In genomic region chr3:71875461-71875947, GRCh38 we compare ENCODE assay signal across 8 cellular contexts.
DNase-seq lines count a peak whose midpoint lies in the region; ATAC-seq and TF ChIP-seq lines count a peak whose summit lies in the region.

No MANE protein-coding gene starts in this region.

- H3K4me3 Mint-ChIP-seq in activated naive CD4-positive, alpha-beta T cell treated with anti-CD3 and anti-CD28 coated beads, Interleukin-2, amount 50 U/mL, for 24 hours = peak overlapping the region; percentile 40
- no peak overlapping the region for H3K4me3 Mint-ChIP-seq in glutamatergic neuron (ENCODE audit: unreplicated experiment)

- H3K4me1 Mint-ChIP-seq in activated naive CD4-positive, alpha-beta T cell treated with anti-CD3 and anti-CD28 coated beads, Interleukin-2, amount 50 U/mL, for 24 hours = peaks cover 20% of the 10 kb centered on the region
- peaks cover 2% of the 10 kb centered on the region for H3K4me1 Mint-ChIP-seq in glutamatergic neuron (ENCODE audit: low read depth, unreplicated experiment)

- peak; percentile 96 for TF ChIP-seq CTCF in GM12864 (IDR thresholded peaks at IDR 0.05; ENCODE audit: low read depth, low read length, missing control alignments)
- TF ChIP-seq CTCF in glutamatergic neuron (IDR thresholded peaks at IDR 0.05; ENCODE audit: partially characterized antibody, unreplicated experiment) = peak; percentile 71

- no peaks in the 10 kb centered on the region for H3K27me3 ChIP-seq in H7 (ENCODE audit: control insufficient read depth, insufficient read depth, low read length)

- no peak overlapping the region for H3K27ac Mint-ChIP-seq in activated naive CD4-positive, alpha-beta T cell treated with anti-CD3 and anti-CD28 coated beads, Interleukin-2, amount 50 U/mL, for 24 hours
- no peak overlapping the region for H3K27ac Mint-ChIP-seq in glutamatergic neuron (ENCODE audit: unreplicated experiment)

- H3K36me3 Mint-ChIP-seq in activated naive CD4-positive, alpha-beta T cell treated with anti-CD3 and anti-CD28 coated beads, Interleukin-2, amount 50 U/mL, for 24 hours = no peaks in the 10 kb centered on the region
- H3K36me3 Mint-ChIP-seq in glutamatergic neuron (ENCODE audit: unreplicated experiment) = no peaks in the 10 kb centered on the region

- no peaks in the 10 kb centered on the region for H3K9me3 Mint-ChIP-seq in activated naive CD4-positive, alpha-beta T cell treated with anti-CD3 and anti-CD28 coated beads, Interleukin-2, amount 50 U/mL, for 24 hours
- no peaks in the 10 kb centered on the region for H3K9me3 Mint-ChIP-seq in glutamatergic neuron (ENCODE audit: unreplicated experiment)

- H3K4me3 ChIP-seq in GM12864 (ENCODE audit: low read depth, low read length) (no peak overlapping the region), H7 (ENCODE audit: insufficient read depth, low read depth, low read length) (no peak overlapping the region)

- intact Hi-C loops in posterior cingulate gyrus (cut with DNase I) = loop anchor here (1.0 to 5.0 kb wide), 2 partner anchors 82 to 947 kb away; no protein-coding TSS in a partner anchor

- DNase-seq in GM12864 (ENCODE audit: low read depth) (peak; percentile 53), H7 (peak; percentile 66), LHCN-M2 (ENCODE audit: low read depth) (peak; percentile 59), glutamatergic neuron (peak; percentile 87), posterior cingulate gyrus (peak; percentile 72 to 97 (median 84)), ureter (ENCODE audit: low spot score) (peak; percentile 83)

- ATAC-seq in SK-N-SH treated with all-trans-retinoic acid at 6 μM for 48 hours = peak; percentile 99

- H3K36me3 ChIP-seq in H7 (replicated peaks; ENCODE audit: control insufficient read depth, insufficient read depth, low read length) = no peaks in the 10 kb centered on the region

- H3K27me3 Mint-ChIP-seq in activated naive CD4-positive, alpha-beta T cell treated with anti-CD3 and anti-CD28 coated beads, Interleukin-2, amount 50 U/mL, for 24 hours = no peaks in the 10 kb centered on the region
- peaks cover 1% of the 10 kb centered on the region for H3K27me3 Mint-ChIP-seq in glutamatergic neuron (ENCODE audit: unreplicated experiment)

TF ChIP-seq in SK-N-SH treated with all-trans-retinoic acid at 6 μM for 48 hours, 23 proteins besides CTCF, POLR2A, EP300 and RAD21:
- TF ChIP-seq TSHZ2 (CRISPR knock-in tag; IDR thresholded peaks at IDR 0.05) (no peak), TCF4 (CRISPR knock-in tag; IDR thresholded peaks at IDR 0.05; ENCODE audit: borderline replicate concordance) (peak; percentile 53; the same call in 1 of the 2 replicates)
TF ChIP-seq in SK-N-SH treated with all-trans-retinoic acid at 6 μM for 48 hours: peak in this region for 1.
